ENCODE assay signal across 1 cellular context in the genomic region with DNA sequence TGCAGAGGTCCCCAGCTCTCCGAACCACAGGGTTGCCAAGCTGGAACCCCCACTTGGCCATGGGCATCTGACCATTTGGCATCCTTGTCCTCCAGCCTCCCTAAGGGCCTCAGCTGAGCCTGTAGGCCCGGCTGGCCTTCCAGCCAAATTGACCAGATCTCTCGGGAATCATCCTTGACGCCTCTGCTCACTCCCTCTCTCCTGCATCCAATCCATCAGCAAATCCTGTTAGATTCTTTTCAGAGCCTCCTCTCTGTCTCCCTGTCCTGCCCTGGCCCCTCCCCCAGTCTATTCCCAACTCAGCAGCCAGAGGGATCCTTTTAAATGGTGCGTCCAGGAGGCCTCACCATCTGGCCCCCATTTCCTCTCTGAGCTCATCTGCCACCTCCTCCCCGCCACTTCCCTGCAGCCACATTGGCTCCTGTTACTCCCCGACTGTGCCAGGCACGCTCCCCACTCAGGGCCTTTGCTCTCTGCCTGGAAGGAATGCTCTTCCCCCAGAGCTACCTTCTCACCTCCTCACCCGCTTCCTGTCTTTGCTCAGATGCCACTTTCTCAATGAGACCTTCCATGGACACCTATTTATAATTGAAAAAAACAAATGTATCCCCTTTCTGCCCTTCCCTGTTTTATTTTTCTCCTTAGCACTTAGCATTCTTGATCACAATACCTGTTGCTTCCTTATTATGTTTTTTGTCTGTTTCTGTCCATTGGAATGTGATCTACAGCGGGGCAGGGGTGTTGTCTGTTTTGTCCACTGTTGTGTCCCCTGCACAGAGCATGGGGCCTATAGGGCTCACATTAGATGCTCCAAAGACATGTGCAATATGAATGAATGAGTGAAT.
TF ChIP-seq lines count a peak whose summit lies in the region.

No MANE protein-coding gene starts in this region.

TF ChIP-seq in H1, 55 proteins besides CTCF, POLR2A, EP300 and RAD21 (continued from another document):
- TF ChIP-seq, protein P1, sequence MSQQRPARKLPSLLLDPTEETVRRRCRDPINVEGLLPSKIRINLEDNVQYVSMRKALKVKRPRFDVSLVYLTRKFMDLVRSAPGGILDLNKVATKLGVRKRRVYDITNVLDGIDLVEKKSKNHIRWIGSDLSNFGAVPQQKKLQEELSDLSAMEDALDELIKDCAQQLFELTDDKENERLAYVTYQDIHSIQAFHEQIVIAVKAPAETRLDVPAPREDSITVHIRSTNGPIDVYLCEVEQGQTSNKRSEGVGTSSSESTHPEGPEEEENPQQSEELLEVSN (IDR thresholded peaks at IDR 0.05) = peak; percentile 93
- 0 out of 2 replicates have a peak, but pooled peaks have one; percentile 24 for TF ChIP-seq TBP (IDR thresholded peaks at IDR 0.05; ENCODE audit: low read depth, low read length)
- TF ChIP-seq, protein P2, sequence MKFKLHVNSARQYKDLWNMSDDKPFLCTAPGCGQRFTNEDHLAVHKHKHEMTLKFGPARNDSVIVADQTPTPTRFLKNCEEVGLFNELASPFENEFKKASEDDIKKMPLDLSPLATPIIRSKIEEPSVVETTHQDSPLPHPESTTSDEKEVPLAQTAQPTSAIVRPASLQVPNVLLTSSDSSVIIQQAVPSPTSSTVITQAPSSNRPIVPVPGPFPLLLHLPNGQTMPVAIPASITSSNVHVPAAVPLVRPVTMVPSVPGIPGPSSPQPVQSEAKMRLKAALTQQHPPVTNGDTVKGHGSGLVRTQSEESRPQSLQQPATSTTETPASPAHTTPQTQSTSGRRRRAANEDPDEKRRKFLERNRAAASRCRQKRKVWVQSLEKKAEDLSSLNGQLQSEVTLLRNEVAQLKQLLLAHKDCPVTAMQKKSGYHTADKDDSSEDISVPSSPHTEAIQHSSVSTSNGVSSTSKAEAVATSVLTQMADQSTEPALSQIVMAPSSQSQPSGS (IDR thresholded peaks at IDR 0.05; ENCODE audit: low read length) = no peak
- peak; percentile 35; the same call in 1 of the 2 replicates for TF ChIP-seq GABPA (IDR thresholded peaks at IDR 0.05; ENCODE audit: borderline replicate concordance, insufficient read depth, low read length)
- peak; percentile 50; the same call in 1 of the 2 replicates for TF ChIP-seq SP1 (IDR thresholded peaks at IDR 0.05; ENCODE audit: low read depth, low read length)
- no peak for TF ChIP-seq KDM5A (IDR thresholded peaks at IDR 0.05; ENCODE audit: low read length)
- TF ChIP-seq BRCA1 (IDR thresholded peaks at IDR 0.05; ENCODE audit: low read depth, low read length) = no peak
